8 cellular contexts compared by ENCODE assay signal in genomic region chr4:88018471-88018870, GRCh38. TPM values are rescaled to one million over a fixed set of nuclear protein-coding genes. Genes with fewer than 3 reads are reported as not detected.
A peak's percentile ranks its signal among the peaks of the same experiment; 100 is the strongest.
DNase-seq lines count a peak whose midpoint lies in the region; ATAC-seq, FAIRE-seq and TF ChIP-seq lines count a peak whose summit lies in the region.

No MANE protein-coding gene starts in this region.

- dilution Hi-C loops in endothelial cell of umbilical vein (cut with MboI; ENCODE audit: extremely low pct_ligation_motif_present, low sequenced_read_pairs), result no loop called here

- 68% methylated on average over 2 of the region's 5 CpGs for WGBS in right lobe of liver (ENCODE audit: insufficient coverage, low coverage, low lambda C conversion rate, missing lambda C conversion rate)
- WGBS in HepG2 (ENCODE audit: low lambda C conversion rate), result 97% methylated on average over 5 of the region's 5 CpGs

- TF ChIP-seq EP300 in HepG2 (IDR thresholded peaks at IDR 0.05; ENCODE audit: low read depth in 2 of 2, low read length in 2 of 2), result no peak
- no peak for TF ChIP-seq EP300 in HepG2 (CRISPR knock-in tag; IDR thresholded peaks at IDR 0.05; ENCODE audit: borderline replicate concordance)

- H3K27ac ChIP-seq in right lobe of liver (peak overlapping the region in 2 of 3 donors; percentile 15 to 62), HepG2 (ENCODE audit: extremely low read length, insufficient read depth, low read length) (no peak overlapping the region), endothelial cell of umbilical vein (ENCODE audit: insufficient read depth, low read depth, low read length) (peak overlapping the region; percentile 88), muscle layer of colon (ENCODE audit: low read depth, low read length) (peak overlapping the region; percentile 67)

- no peak for TF ChIP-seq CTCF in right lobe of liver (IDR thresholded peaks at IDR 0.05)
- no peak for TF ChIP-seq CTCF in HepG2 (CRISPR knock-in tag; IDR thresholded peaks at IDR 0.05)
- no peak for TF ChIP-seq CTCF in endothelial cell of umbilical vein (IDR thresholded peaks at IDR 0.05; ENCODE audit: extremely low read depth in 1 of 2, insufficient read depth in 1 of 2, low read depth in 1 of 2, low read length in 2 of 2)

- H3K4me3 ChIP-seq in right lobe of liver (no peak overlapping the region), HepG2 (replicated peaks in 1 of 3; ENCODE audit: insufficient read depth in 1 of 3, low read depth in 2 of 3, low read length in 3 of 3) (no peak overlapping the region), endothelial cell of umbilical vein (replicated peaks in 1 of 3; ENCODE audit: insufficient read depth in 1 of 3, low read depth in 1 of 3, low read length in 3 of 3) (no peak overlapping the region), muscle layer of colon (ENCODE audit: low read depth in 1 of 2, low read length in 2 of 2) (peak overlapping the region in 1 of 2 donors; percentile 12)

- H3K36me3 ChIP-seq in right lobe of liver (no peaks in the 10 kb centered on the region), HepG2 (replicated peaks in 1 of 2; ENCODE audit: control insufficient read depth in 1 of 2, insufficient read depth in 2 of 2, low read length in 2 of 2) (0 out of 5 replicates have a peak, but pooled peaks cover 0 to 11% of the 10 kb centered on the region in 2 experiments), endothelial cell of umbilical vein (ENCODE audit: control insufficient read depth in 2 of 2, extremely low read depth in 1 of 2, insufficient read depth in 2 of 2, low read length in 2 of 2) (peaks cover 2% of the 10 kb centered on the region in 2 experiments), muscle layer of colon (ENCODE audit: insufficient read depth, low read length) (no peaks in the 10 kb centered on the region)

- H3K27me3 ChIP-seq in right lobe of liver (no peaks in the 10 kb centered on the region), HepG2 (ENCODE audit: control insufficient read depth in 1 of 2, insufficient read depth in 2 of 2, low read length in 2 of 2) (no peaks in the 10 kb centered on the region), endothelial cell of umbilical vein (ENCODE audit: control insufficient read depth in 2 of 2, insufficient read depth in 2 of 2, low read length in 2 of 2) (no peaks in the 10 kb centered on the region), muscle layer of colon (ENCODE audit: control insufficient read depth in 1 of 2, insufficient read depth in 2 of 2, low read length in 2 of 2) (no peaks in the 10 kb centered on the region)

- no peaks in the 10 kb centered on the region for H4K20me1 ChIP-seq in HepG2 (ENCODE audit: insufficient read depth, low read length)
- no peaks in the 10 kb centered on the region for H4K20me1 ChIP-seq in endothelial cell of umbilical vein (replicated peaks; ENCODE audit: control insufficient read depth, extremely low read depth, insufficient read depth, low read length)

- H2AFZ ChIP-seq in HepG2 (ENCODE audit: low read length) (no peak overlapping the region), endothelial cell of umbilical vein (ENCODE audit: low read depth, low read length) (peak overlapping the region; percentile 6)

- BruUV-seq in HepG2 (replicated peaks; lab: Mats Ljungman, UMichigan), result no TSS peak
- BruUV-seq in endothelial cell of umbilical vein (replicated peaks; lab: Mats Ljungman, UMichigan), result no TSS peak

- H3K79me2 ChIP-seq in HepG2 (ENCODE audit: insufficient read depth, low read length) (peaks cover 3% of the 10 kb centered on the region), endothelial cell of umbilical vein (ENCODE audit: control insufficient read depth, insufficient read depth, low read length) (peaks cover 49% of the 10 kb centered on the region)

- FAIRE-seq in HepG2 (lab: Jason Lieb, UNC), result no peak
- no peak for FAIRE-seq in endothelial cell of umbilical vein (lab: Jason Lieb, UNC)

- TF ChIP-seq RAD21 in HepG2 (CRISPR knock-in tag; IDR thresholded peaks at IDR 0.05), result no peak

- no peak for TF ChIP-seq POLR2A in right lobe of liver (IDR thresholded peaks at IDR 0.05)
- TF ChIP-seq POLR2A in HepG2 (IDR thresholded peaks at IDR 0.05; ENCODE audit: insufficient read depth in 1 of 2, low read depth in 2 of 2, low read length in 2 of 2), result no peak
- TF ChIP-seq POLR2A in endothelial cell of umbilical vein (IDR thresholded peaks at IDR 0.05; ENCODE audit: low read depth, low read length), result no peak

- POLR2A ChIA-PET in HepG2 (lab: Yijun Ruan, JAX), result no interaction called here
- POLR2A ChIA-PET in endothelial cell of umbilical vein (lab: Charles Lee), result no interaction called here

- no peaks in the 10 kb centered on the region for H3K9me3 ChIP-seq in right lobe of liver
- H3K9me3 ChIP-seq in HepG2 (ENCODE audit: low read length), result no peaks in the 10 kb centered on the region
- H3K9me3 ChIP-seq in endothelial cell of umbilical vein (replicated peaks; ENCODE audit: control insufficient read depth, insufficient read depth, low read length), result no peaks in the 10 kb centered on the region
- H3K9me3 ChIP-seq in muscle layer of colon (ENCODE audit: low read length), result no peaks in the 10 kb centered on the region

- CTCF ChIA-PET in HepG2 (lab: Yijun Ruan, JAX; ENCODE audit: low intra/inter-chr PET ratio, low total read pairs), result no interaction called here
- CTCF ChIA-PET in endothelial cell of umbilical vein (lab: Charles Lee), result no interaction called here

- no peaks in the 10 kb centered on the region for H3K4me1 ChIP-seq in right lobe of liver
- peaks cover 7% of the 10 kb centered on the region; the same call in 1 of the 2 replicates for H3K4me1 ChIP-seq in HepG2 (ENCODE audit: insufficient read depth, low read length)
- H3K4me1 ChIP-seq in endothelial cell of umbilical vein (ENCODE audit: control insufficient read depth, extremely low read depth, insufficient read depth, low read length), result peaks cover 18% of the 10 kb centered on the region
- peaks cover 69% of the 10 kb centered on the region for H3K4me1 ChIP-seq in muscle layer of colon (ENCODE audit: insufficient read depth, low read length)

- in situ Hi-C loops in HepG2 (cut with HindIII; ENCODE audit: extremely low pct_ligation_motif_present, low pct_unique_long_range_greater_than_20kb), result no loop called here

- H3K4me2 ChIP-seq in HepG2 (ENCODE audit: low read depth, low read length) (no peak overlapping the region), endothelial cell of umbilical vein (ENCODE audit: insufficient read depth, low read length) (peak overlapping the region; percentile 60)

- no peaks in the 10 kb centered on the region for H3K9me1 ChIP-seq in endothelial cell of umbilical vein (replicated peaks; ENCODE audit: control insufficient read depth, extremely low read depth, insufficient read depth, low read length)

- no peak for ATAC-seq in right lobe of liver
- no peak for ATAC-seq in HepG2
- ATAC-seq in HG03442 (IDR thresholded peaks at IDR 0.05; ENCODE audit: unreplicated experiment), result no peak
- ATAC-seq in GM21737 (IDR thresholded peaks at IDR 0.05; ENCODE audit: unreplicated experiment), result no peak
- ATAC-seq in HG03354 (IDR thresholded peaks at IDR 0.05; ENCODE audit: poor library complexity, severe bottlenecking, unreplicated experiment), result no peak

- DNase-seq in right lobe of liver, result no peak
- DNase-seq in HepG2 (ENCODE audit: low spot score), result no peak
- DNase-seq in endothelial cell of umbilical vein (ENCODE audit: low read depth, low spot score), result no peak
- DNase-seq in RPMI8226, result no peak

- H3K9ac ChIP-seq in HepG2 (ENCODE audit: insufficient read depth, low read depth, low read length) (no peak overlapping the region), endothelial cell of umbilical vein (replicated peaks; ENCODE audit: extremely low read depth, insufficient read depth, low read length) (peak overlapping the region; percentile 72), muscle layer of colon (ENCODE audit: low read length) (peak overlapping the region; percentile 35)

- intact Hi-C loops in right lobe of liver (cut with DNase I) (no loop called here), HepG2 (cut with micrococcal nuclease; ENCODE audit: unreplicated experiment) (no loop called here), endothelial cell of umbilical vein (cut with micrococcal nuclease) (loop anchor here (1.0 kb wide), 1 partner anchor 10 kb away; no protein-coding TSS in a partner anchor)

RNA-seq across cellular contexts. Expression of gene PKD2, which starts 11.0 kb away (rescaled TPM):
- total RNA-seq in right lobe of liver (1 to 10 TPM; 5.5 to 9.0 (median 6.7) TPM), HepG2 (2016; rRNA removed; fragmentation: Illumina TruSeq; extraction: Trizol) (4.6 and 9.1 TPM in 2 replicates), endothelial cell of umbilical vein (27.0 and 33.5 TPM in 2 replicates)
- 7.4 TPM in 2 replicates for total RNA-seq in HepG2 (2016; cell fraction: cytosol; rRNA removed; fragmentation: Illumina TruSeq; extraction: Trizol; ENCODE audit: low read depth)
- 5.6 and 10.8 TPM in 2 replicates for total RNA-seq in HepG2 (2016; cell fraction: insoluble cytoplasmic fraction; rRNA removed; fragmentation: Illumina TruSeq; extraction: Trizol)
- 3.7 and 5.3 TPM in 2 replicates for total RNA-seq in HepG2 (2016; cell fraction: membrane; rRNA removed; fragmentation: Illumina TruSeq; extraction: Trizol)
- total RNA-seq in HepG2 (2016; cell fraction: nucleus; rRNA removed; fragmentation: Illumina TruSeq; extraction: Trizol), result 16.9 and 18.7 TPM in 2 replicates
- polyA plus RNA-seq in HepG2 (2011; rRNA removed) (5.3 and 5.6 TPM in 2 replicates), endothelial cell of umbilical vein (15.2 and 23.1 TPM in 2 replicates)
- 1.5 and 2.1 TPM in 2 replicates for polyA plus RNA-seq in HepG2 (2011; cell fraction: cytosol; rRNA removed)
- 10.9 and 16.0 TPM in 2 replicates for polyA plus RNA-seq in HepG2 (2011; cell fraction: nucleus; rRNA removed)
- 2.9 and 3.0 TPM in 2 replicates for polyA plus RNA-seq in HepG2 (2012)
- 0.50 and 0.62 TPM in 2 replicates for polyA plus RNA-seq in HepG2 (2016; cell fraction: cytosol; fragmentation: Illumina TruSeq; extraction: Trizol; ENCODE audit: low read depth)
- 3.5 and 3.6 TPM in 2 replicates for polyA plus RNA-seq in HepG2 (2016; cell fraction: insoluble cytoplasmic fraction; fragmentation: Illumina TruSeq; extraction: Trizol; ENCODE audit: low read depth)
- 1.1 and 1.4 TPM in 2 replicates for polyA plus RNA-seq in HepG2 (2016; cell fraction: membrane; fragmentation: Illumina TruSeq; extraction: Trizol; ENCODE audit: low read depth)
- 28.6 and 32.6 TPM in 2 replicates for polyA plus RNA-seq in HepG2 (2016; cell fraction: nucleus; fragmentation: Illumina TruSeq; extraction: Trizol; ENCODE audit: insufficient read depth, low read depth)
- 8.0 and 11.0 TPM in 2 replicates for polyA minus RNA-seq in HepG2 (2011; rRNA and poly(A)+ RNA removed; ENCODE audit: low replicate concordance)
- 2.7 and 4.8 TPM in 2 replicates for polyA minus RNA-seq in HepG2 (2011; cell fraction: cytosol; rRNA and poly(A)+ RNA removed)
- polyA minus RNA-seq in HepG2 (2011; cell fraction: nucleus; rRNA and poly(A)+ RNA removed), result 24.5 and 25.1 TPM in 2 replicates
- 17.7 and 18.4 TPM in 2 replicates for polyA plus RNA-seq in endothelial cell of umbilical vein (2011; cell fraction: cytosol; rRNA removed)
- polyA plus RNA-seq in endothelial cell of umbilical vein (2011; cell fraction: nucleus; rRNA removed), result 114 and 154 TPM in 2 replicates
- 19.0 and 19.3 TPM in 2 replicates for polyA plus RNA-seq in endothelial cell of umbilical vein (2012)
- polyA minus RNA-seq in endothelial cell of umbilical vein, result 69.5 and 73.2 TPM in 2 replicates
- 4.4 TPM for polyA minus RNA-seq in endothelial cell of umbilical vein (2011; cell fraction: cytosol; rRNA and poly(A)+ RNA removed)
- polyA minus RNA-seq in endothelial cell of umbilical vein (2011; cell fraction: nucleus; rRNA and poly(A)+ RNA removed), result 71.2 and 90.9 TPM in 2 replicates

RNA-seq across cellular contexts. Expression of gene SPP1, which starts 43.0 kb away (rescaled TPM):
- total RNA-seq in right lobe of liver (100 to 1,000 TPM in 1 of 6 experiments, 10 to 100 TPM in 2, 1 to 10 TPM in 3; 6.0 to 240 (median 15.5) TPM), HepG2 (2016; rRNA removed; fragmentation: Illumina TruSeq; extraction: Trizol) (418 and 788 TPM in 2 replicates), endothelial cell of umbilical vein (not detected in 2 replicates)
- 44.1 and 44.9 TPM in 2 replicates for total RNA-seq in HepG2 (2016; cell fraction: cytosol; rRNA removed; fragmentation: Illumina TruSeq; extraction: Trizol; ENCODE audit: low read depth)
- total RNA-seq in HepG2 (2016; cell fraction: insoluble cytoplasmic fraction; rRNA removed; fragmentation: Illumina TruSeq; extraction: Trizol), result 406 and 814 TPM in 2 replicates
- total RNA-seq in HepG2 (2016; cell fraction: membrane; rRNA removed; fragmentation: Illumina TruSeq; extraction: Trizol), result 68.4 and 71.3 TPM in 2 replicates
- total RNA-seq in HepG2 (2016; cell fraction: nucleus; rRNA removed; fragmentation: Illumina TruSeq; extraction: Trizol), result 642 and 705 TPM in 2 replicates
- polyA plus RNA-seq in HepG2 (2011; rRNA removed) (258 and 682 TPM in 2 replicates), endothelial cell of umbilical vein (not detected in 2 replicates)
- 285 and 477 TPM in 2 replicates for polyA plus RNA-seq in HepG2 (2011; cell fraction: cytosol; rRNA removed)
- polyA plus RNA-seq in HepG2 (2011; cell fraction: nucleus; rRNA removed), result 82.2 and 146 TPM in 2 replicates
- polyA plus RNA-seq in HepG2 (2012), result 66.0 and 113 TPM in 2 replicates
- polyA plus RNA-seq in HepG2 (2016; cell fraction: cytosol; fragmentation: Illumina TruSeq; extraction: Trizol; ENCODE audit: low read depth), result 58.0 and 61.3 TPM in 2 replicates
- 480 and 506 TPM in 2 replicates for polyA plus RNA-seq in HepG2 (2016; cell fraction: insoluble cytoplasmic fraction; fragmentation: Illumina TruSeq; extraction: Trizol; ENCODE audit: low read depth)
- polyA plus RNA-seq in HepG2 (2016; cell fraction: membrane; fragmentation: Illumina TruSeq; extraction: Trizol; ENCODE audit: low read depth), result 68.7 and 70.1 TPM in 2 replicates
- 1,156 and 1,237 TPM in 2 replicates for polyA plus RNA-seq in HepG2 (2016; cell fraction: nucleus; fragmentation: Illumina TruSeq; extraction: Trizol; ENCODE audit: insufficient read depth, low read depth)
- polyA minus RNA-seq in HepG2 (2011; rRNA and poly(A)+ RNA removed; ENCODE audit: low replicate concordance), result 457 TPM in 1 of 2 replicates, not detected in the other
- 146 and 227 TPM in 2 replicates for polyA minus RNA-seq in HepG2 (2011; cell fraction: cytosol; rRNA and poly(A)+ RNA removed)
- 50.8 and 72.7 TPM in 2 replicates for polyA minus RNA-seq in HepG2 (2011; cell fraction: nucleus; rRNA and poly(A)+ RNA removed)
- polyA plus RNA-seq in endothelial cell of umbilical vein (2011; cell fraction: cytosol; rRNA removed), result not detected in 2 replicates
- not detected in 2 replicates for polyA plus RNA-seq in endothelial cell of umbilical vein (2011; cell fraction: nucleus; rRNA removed)
- not detected in 2 replicates for polyA plus RNA-seq in endothelial cell of umbilical vein (2012)
- polyA minus RNA-seq in endothelial cell of umbilical vein, result not detected in 2 replicates
- polyA minus RNA-seq in endothelial cell of umbilical vein (2011; cell fraction: cytosol; rRNA and poly(A)+ RNA removed), result not detected
- not detected in 2 replicates for polyA minus RNA-seq in endothelial cell of umbilical vein (2011; cell fraction: nucleus; rRNA and poly(A)+ RNA removed)
